1 cellular context compared by ENCODE assay signal in the genomic region with DNA sequence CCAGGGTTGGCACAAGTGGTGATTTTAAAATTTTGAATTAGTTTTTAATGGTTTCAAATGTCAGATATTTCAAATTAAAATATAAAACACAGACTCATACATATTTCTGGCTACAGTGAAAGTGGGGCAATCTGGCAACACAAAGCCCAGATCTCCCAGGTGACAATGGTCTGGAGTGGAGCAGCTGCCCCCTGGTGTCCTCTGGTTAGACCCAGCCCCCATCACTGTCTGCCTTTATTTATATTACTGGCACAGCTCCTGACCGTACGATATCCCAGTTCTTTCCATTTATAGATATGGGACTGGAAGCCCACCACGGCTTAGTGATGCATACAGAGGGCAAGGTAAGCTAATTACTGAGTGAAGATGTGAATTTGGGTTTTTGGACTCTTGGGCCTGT.
TF ChIP-seq lines count a peak whose summit lies in the region.

No MANE protein-coding gene starts in this region.

TF ChIP-seq in GM12878, 131 proteins besides CTCF, POLR2A, EP300 and RAD21:
- no peak for TF ChIP-seq GABPA (IDR thresholded peaks at IDR 0.05; ENCODE audit: low read depth)
- TF ChIP-seq SUZ12 (IDR thresholded peaks at IDR 0.05; ENCODE audit: unreplicated experiment): no peak
- no peak for TF ChIP-seq NFIC (IDR thresholded peaks at IDR 0.05; ENCODE audit: low read depth, low read length)
- TF ChIP-seq CEBPB (IDR thresholded peaks at IDR 0.05; ENCODE audit: borderline replicate concordance in 1 of 2, low read depth in 2 of 2, low read length in 2 of 2): no peak
- TF ChIP-seq ZSCAN29 (IDR thresholded peaks at IDR 0.05): no peak
- TF ChIP-seq SMAD1 (IDR thresholded peaks at IDR 0.05; ENCODE audit: low read depth, partially characterized antibody): no peak
- TF ChIP-seq ZZZ3 (IDR thresholded peaks at IDR 0.05; ENCODE audit: control insufficient read depth, insufficient read length, low read depth): no peak
- no peak for TF ChIP-seq RCOR1 (conservative IDR thresholded peaks at IDR 0.05; ENCODE audit: low read depth, low read length)
